ENCODE assay signal across 22 cellular contexts in genomic region chr11:45677811-45678515, GRCh38. TPM values are rescaled to one million over a fixed set of nuclear protein-coding genes. Genes with fewer than 3 reads are reported as not detected.
"Had no signal": no experiment of that assay in that cellular context is flagged by ENCODE, and none has a peak within 500 bp of the region (broad histone marks: within the 10 kb centered on the region; RNA-seq: fewer than 3 reads in every experiment).

No MANE protein-coding gene starts in this region.

- H3K27me3 Mint-ChIP-seq: activated CD4-positive, alpha-beta memory T cell treated with anti-CD3 and anti-CD28 coated beads, Interleukin-2, amount 10 ng/mL, durations not matched to agents 7 days and 5 days; activated CD4-positive, alpha-beta T cell treated with anti-CD3 and anti-CD28 coated beads, Interleukin-2, amount 10 ng/mL, durations not matched to agents 24 days and 14 days; activated naive CD8-positive, alpha-beta T cell treated with anti-CD3 and anti-CD28 coated beads, Interleukin-2, amount 50 U/mL, for 24 hours had no signal

- H3K4me1 ChIP-seq: body of pancreas, heart left ventricle, prostate gland had no signal

- H3K27me3 ChIP-seq: body of pancreas, heart left ventricle had no signal

- H3K36me3 Mint-ChIP-seq: activated CD8-positive, alpha-beta memory T cell treated with anti-CD3 and anti-CD28 coated beads, Interleukin-2, amount 10 ng/mL, durations not matched to agents 7 days and 5 days; naive B cell had no signal

- DNase-seq: activated CD4-positive, alpha-beta memory T cell treated with anti-CD3 and anti-CD28 coated beads, Interleukin-2, amount 10 ng/mL, durations not matched to agents 7 days and 5 days; activated CD4-positive, alpha-beta T cell treated with anti-CD3 and anti-CD28 coated beads, Interleukin-2, amount 10 ng/mL, durations not matched to agents 24 days and 14 days; activated CD8-positive, alpha-beta memory T cell treated with anti-CD3 and anti-CD28 coated beads, Interleukin-2, amount 10 ng/mL, durations not matched to agents 7 days and 5 days; activated gamma-delta T cell; activated naive CD4-positive, alpha-beta T cell treated with anti-CD3 and anti-CD28 coated beads, Interleukin-2, amount 50 U/mL, for 16 hours; activated naive CD8-positive, alpha-beta T cell treated with anti-CD3 and anti-CD28 coated beads, Interleukin-2, amount 50 U/mL, for 24 hours; activated T-cell treated with anti-CD3 and anti-CD28 coated beads for 4 hours; body of pancreas; cortex of kidney; heart left ventricle; naive B cell; stimulated activated CD4-positive, alpha-beta T cell treated with anti-CD3 and anti-CD28 coated beads, Interleukin-4, amount 100 ng/mL, for 24 hours; stimulated activated naive CD8-positive, alpha-beta T cell treated with anti-CD3 and anti-CD28 coated beads, Interleukin-15, Interleukin-2, amounts not matched to agents 100 U/mL and 50 U/mL, for 24 hours had no signal

- H3K4me3 Mint-ChIP-seq: activated CD4-positive, alpha-beta memory T cell treated with anti-CD3 and anti-CD28 coated beads, Interleukin-2, amount 10 ng/mL, durations not matched to agents 7 days and 5 days; activated CD4-positive, alpha-beta T cell treated with anti-CD3 and anti-CD28 coated beads, Interleukin-2, amount 10 ng/mL, durations not matched to agents 24 days and 14 days; activated CD8-positive, alpha-beta memory T cell treated with anti-CD3 and anti-CD28 coated beads, Interleukin-2, amount 10 ng/mL, durations not matched to agents 7 days and 5 days; activated naive CD8-positive, alpha-beta T cell treated with anti-CD3 and anti-CD28 coated beads, Interleukin-2, amount 50 U/mL, for 24 hours; naive B cell; neural crest cell; T-helper 2 cell treated with Interferon-gamma antibody and Interleukin-4, amounts not matched to agents 5 μg/mL and 100 μg/mL, for 36 hours had no signal

- H3K4me1 Mint-ChIP-seq: activated CD4-positive, alpha-beta memory T cell treated with anti-CD3 and anti-CD28 coated beads, Interleukin-2, amount 10 ng/mL, durations not matched to agents 7 days and 5 days; activated CD4-positive, alpha-beta T cell treated with anti-CD3 and anti-CD28 coated beads, Interleukin-2, amount 10 ng/mL, durations not matched to agents 24 days and 14 days; activated CD8-positive, alpha-beta memory T cell treated with anti-CD3 and anti-CD28 coated beads, Interleukin-2, amount 10 ng/mL, durations not matched to agents 7 days and 5 days; naive B cell had no signal

- H3K9me3 Mint-ChIP-seq: activated CD4-positive, alpha-beta memory T cell treated with anti-CD3 and anti-CD28 coated beads, Interleukin-2, amount 10 ng/mL, durations not matched to agents 7 days and 5 days; activated CD4-positive, alpha-beta T cell treated with anti-CD3 and anti-CD28 coated beads, Interleukin-2, amount 10 ng/mL, durations not matched to agents 24 days and 14 days; activated naive CD8-positive, alpha-beta T cell treated with anti-CD3 and anti-CD28 coated beads, Interleukin-2, amount 50 U/mL, for 24 hours; naive B cell; neural crest cell; T-helper 2 cell treated with Interferon-gamma antibody and Interleukin-4, amounts not matched to agents 5 μg/mL and 100 μg/mL, for 36 hours had no signal

- H3K27ac Mint-ChIP-seq: activated CD4-positive, alpha-beta memory T cell treated with anti-CD3 and anti-CD28 coated beads, Interleukin-2, amount 10 ng/mL, durations not matched to agents 7 days and 5 days; activated CD4-positive, alpha-beta T cell treated with anti-CD3 and anti-CD28 coated beads, Interleukin-2, amount 10 ng/mL, durations not matched to agents 24 days and 14 days; activated CD8-positive, alpha-beta memory T cell treated with anti-CD3 and anti-CD28 coated beads, Interleukin-2, amount 10 ng/mL, durations not matched to agents 7 days and 5 days; activated naive CD8-positive, alpha-beta T cell treated with anti-CD3 and anti-CD28 coated beads, Interleukin-2, amount 50 U/mL, for 24 hours; naive B cell; T-helper 2 cell treated with Interferon-gamma antibody and Interleukin-4, amounts not matched to agents 5 μg/mL and 100 μg/mL, for 36 hours had no signal

- H3K27ac ChIP-seq: body of pancreas, cardiac muscle cell, epithelial cell of prostate, heart left ventricle, prostate gland, VCaP had no signal

- H3K9me3 ChIP-seq: body of pancreas, heart left ventricle, prostate gland had no signal

- ATAC-seq: activated CD4-positive, CD25-positive, alpha-beta regulatory T cell treated with anti-CD3 and anti-CD28 coated beads, Interleukin-2, amount 50 U/mL, for 24 hours; activated CD8-positive, alpha-beta memory T cell treated with anti-CD3 and anti-CD28 coated beads, Interleukin-2, amount 10 ng/mL, durations not matched to agents 7 days and 5 days; activated naive CD8-positive, alpha-beta T cell treated with anti-CD3 and anti-CD28 coated beads, Interleukin-2, amount 50 U/mL, for 24 hours; body of pancreas; heart left ventricle; left lobe of liver; stimulated activated naive CD8-positive, alpha-beta T cell treated with anti-CD3 and anti-CD28 coated beads, Interleukin-15, Interleukin-2, amounts not matched to agents 100 U/mL and 50 U/mL, for 24 hours had no signal

- H3K4me3 ChIP-seq: body of pancreas, cardiac muscle cell, heart left ventricle, lung, prostate gland had no signal

- H3K36me3 ChIP-seq: cardiac muscle cell, heart left ventricle, prostate gland had no signal

RNA-seq across cellular contexts. Expression of gene CHST1, which starts 12.5 kb away (rescaled TPM):
- total RNA-seq: activated CD4-positive, alpha-beta memory T cell treated with anti-CD3 and anti-CD28 coated beads, Interleukin-2, amount 10 ng/mL, durations not matched to agents 7 days and 5 days had no signal
